1 cellular context compared by ENCODE assay signal in the genomic region with DNA sequence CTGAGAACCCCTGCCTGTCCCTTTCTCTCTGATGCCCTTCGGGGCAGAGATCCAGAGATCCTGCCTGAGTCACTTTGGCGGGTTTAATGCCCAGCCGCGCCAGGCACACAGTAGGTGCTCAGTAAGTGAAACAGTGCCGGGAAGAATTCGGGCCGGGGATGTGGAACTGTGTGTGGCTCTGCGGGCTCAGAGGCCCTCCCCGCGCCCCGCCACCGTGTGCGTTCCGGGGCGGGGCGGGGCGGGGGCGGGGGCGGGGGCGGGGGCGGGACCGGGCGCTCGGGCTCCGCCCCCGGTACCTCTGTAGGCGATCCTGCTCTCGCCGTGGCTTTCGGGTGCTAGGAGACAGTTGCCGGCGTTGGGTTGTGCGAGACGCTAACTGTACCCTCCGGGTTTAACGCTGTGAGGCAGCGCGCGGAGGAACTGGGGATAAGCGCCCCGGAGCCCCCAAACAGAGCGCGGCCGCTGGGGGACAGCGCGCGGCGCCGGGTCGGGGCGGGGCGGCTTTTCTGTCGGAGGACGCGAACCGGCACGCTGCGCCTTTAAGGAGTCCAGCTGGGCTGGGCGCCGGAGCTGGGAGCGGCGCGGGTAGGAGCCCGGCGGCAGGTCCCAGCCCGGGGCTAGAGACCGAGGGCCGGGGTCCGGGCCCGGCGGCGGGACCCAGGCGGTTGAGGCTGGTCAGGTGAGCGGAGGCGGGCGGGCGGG.
A peak's percentile ranks its signal among the peaks of the same experiment; 100 is the strongest.
TF ChIP-seq lines count a peak whose summit lies in the region.

A gene with protein sequence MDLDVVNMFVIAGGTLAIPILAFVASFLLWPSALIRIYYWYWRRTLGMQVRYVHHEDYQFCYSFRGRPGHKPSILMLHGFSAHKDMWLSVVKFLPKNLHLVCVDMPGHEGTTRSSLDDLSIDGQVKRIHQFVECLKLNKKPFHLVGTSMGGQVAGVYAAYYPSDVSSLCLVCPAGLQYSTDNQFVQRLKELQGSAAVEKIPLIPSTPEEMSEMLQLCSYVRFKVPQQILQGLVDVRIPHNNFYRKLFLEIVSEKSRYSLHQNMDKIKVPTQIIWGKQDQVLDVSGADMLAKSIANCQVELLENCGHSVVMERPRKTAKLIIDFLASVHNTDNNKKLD (plus strand): TSS at position 555 of the 702 bp plus-strand sequence. CDS start 18,795 bp downstream, outside the sequence.

TF ChIP-seq in HEK293, 187 proteins besides CTCF, POLR2A, EP300 and RAD21 (continued from another document and continues in another):
- TF ChIP-seq, protein P1, sequence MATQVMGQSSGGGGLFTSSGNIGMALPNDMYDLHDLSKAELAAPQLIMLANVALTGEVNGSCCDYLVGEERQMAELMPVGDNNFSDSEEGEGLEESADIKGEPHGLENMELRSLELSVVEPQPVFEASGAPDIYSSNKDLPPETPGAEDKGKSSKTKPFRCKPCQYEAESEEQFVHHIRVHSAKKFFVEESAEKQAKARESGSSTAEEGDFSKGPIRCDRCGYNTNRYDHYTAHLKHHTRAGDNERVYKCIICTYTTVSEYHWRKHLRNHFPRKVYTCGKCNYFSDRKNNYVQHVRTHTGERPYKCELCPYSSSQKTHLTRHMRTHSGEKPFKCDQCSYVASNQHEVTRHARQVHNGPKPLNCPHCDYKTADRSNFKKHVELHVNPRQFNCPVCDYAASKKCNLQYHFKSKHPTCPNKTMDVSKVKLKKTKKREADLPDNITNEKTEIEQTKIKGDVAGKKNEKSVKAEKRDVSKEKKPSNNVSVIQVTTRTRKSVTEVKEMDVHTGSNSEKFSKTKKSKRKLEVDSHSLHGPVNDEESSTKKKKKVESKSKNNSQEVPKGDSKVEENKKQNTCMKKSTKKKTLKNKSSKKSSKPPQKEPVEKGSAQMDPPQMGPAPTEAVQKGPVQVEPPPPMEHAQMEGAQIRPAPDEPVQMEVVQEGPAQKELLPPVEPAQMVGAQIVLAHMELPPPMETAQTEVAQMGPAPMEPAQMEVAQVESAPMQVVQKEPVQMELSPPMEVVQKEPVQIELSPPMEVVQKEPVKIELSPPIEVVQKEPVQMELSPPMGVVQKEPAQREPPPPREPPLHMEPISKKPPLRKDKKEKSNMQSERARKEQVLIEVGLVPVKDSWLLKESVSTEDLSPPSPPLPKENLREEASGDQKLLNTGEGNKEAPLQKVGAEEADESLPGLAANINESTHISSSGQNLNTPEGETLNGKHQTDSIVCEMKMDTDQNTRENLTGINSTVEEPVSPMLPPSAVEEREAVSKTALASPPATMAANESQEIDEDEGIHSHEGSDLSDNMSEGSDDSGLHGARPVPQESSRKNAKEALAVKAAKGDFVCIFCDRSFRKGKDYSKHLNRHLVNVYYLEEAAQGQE (tag by site-specific recombination; IDR thresholded peaks at IDR 0.05): 0 out of 2 replicates have a peak, but pooled peaks have one; percentile 28
- TF ChIP-seq ZNF112 (tag by site-specific recombination; IDR thresholded peaks at IDR 0.05) (no peak), ZNF558 (tag by site-specific recombination; IDR thresholded peaks at IDR 0.05) (no peak), ZNF600 (tag by site-specific recombination; IDR thresholded peaks at IDR 0.05) (no peak), ZNF366 (tag by site-specific recombination; conservative IDR thresholded peaks at IDR 0.05) (no peak), ZNF239 (tag by site-specific recombination; IDR thresholded peaks at IDR 0.05) (no peak), ZNF610 (tag by site-specific recombination; IDR thresholded peaks at IDR 0.05; ENCODE audit: borderline replicate concordance) (no peak), ZNF473 (tag by site-specific recombination; IDR thresholded peaks at IDR 0.05) (no peak), ZNF16 (tag by site-specific recombination; IDR thresholded peaks at IDR 0.05; ENCODE audit: low read depth) (no peak), ZXDB (tag by site-specific recombination; IDR thresholded peaks at IDR 0.05) (peak; percentile 28; the same call in 1 of the 2 replicates), ZSCAN30 (tag by site-specific recombination; IDR thresholded peaks at IDR 0.05) (peak; percentile 51; the same call in 1 of the 2 replicates), PRDM1 (tag by site-specific recombination; IDR thresholded peaks at IDR 0.05) (no peak), KLF10 (tag by site-specific recombination; IDR thresholded peaks at IDR 0.05) (peak; percentile 71; the same call in 1 of the 2 replicates), SCRT1 (tag by site-specific recombination; IDR thresholded peaks at IDR 0.05; ENCODE audit: borderline replicate concordance) (no peak), ZNF530 (tag by site-specific recombination; IDR thresholded peaks at IDR 0.05; ENCODE audit: low read depth) (no peak), ZNF660 (tag by site-specific recombination; IDR thresholded peaks at IDR 0.05) (peak; percentile 31; the same call in 1 of the 2 replicates), ZNF626 (tag by site-specific recombination; IDR thresholded peaks at IDR 0.05) (no peak), SP3 (tag by site-specific recombination; IDR thresholded peaks at IDR 0.05) (peak; percentile 54), ZNF837 (tag by site-specific recombination; IDR thresholded peaks at IDR 0.05) (no peak), ZBTB8A (tag by site-specific recombination; IDR thresholded peaks at IDR 0.05) (no peak)
- TF ChIP-seq, protein P2, sequence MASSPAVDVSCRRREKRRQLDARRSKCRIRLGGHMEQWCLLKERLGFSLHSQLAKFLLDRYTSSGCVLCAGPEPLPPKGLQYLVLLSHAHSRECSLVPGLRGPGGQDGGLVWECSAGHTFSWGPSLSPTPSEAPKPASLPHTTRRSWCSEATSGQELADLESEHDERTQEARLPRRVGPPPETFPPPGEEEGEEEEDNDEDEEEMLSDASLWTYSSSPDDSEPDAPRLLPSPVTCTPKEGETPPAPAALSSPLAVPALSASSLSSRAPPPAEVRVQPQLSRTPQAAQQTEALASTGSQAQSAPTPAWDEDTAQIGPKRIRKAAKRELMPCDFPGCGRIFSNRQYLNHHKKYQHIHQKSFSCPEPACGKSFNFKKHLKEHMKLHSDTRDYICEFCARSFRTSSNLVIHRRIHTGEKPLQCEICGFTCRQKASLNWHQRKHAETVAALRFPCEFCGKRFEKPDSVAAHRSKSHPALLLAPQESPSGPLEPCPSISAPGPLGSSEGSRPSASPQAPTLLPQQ (tag by site-specific recombination; IDR thresholded peaks at IDR 0.05): 0 out of 2 replicates have a peak, but pooled peaks have one; percentile 23
- TF ChIP-seq, protein P3, sequence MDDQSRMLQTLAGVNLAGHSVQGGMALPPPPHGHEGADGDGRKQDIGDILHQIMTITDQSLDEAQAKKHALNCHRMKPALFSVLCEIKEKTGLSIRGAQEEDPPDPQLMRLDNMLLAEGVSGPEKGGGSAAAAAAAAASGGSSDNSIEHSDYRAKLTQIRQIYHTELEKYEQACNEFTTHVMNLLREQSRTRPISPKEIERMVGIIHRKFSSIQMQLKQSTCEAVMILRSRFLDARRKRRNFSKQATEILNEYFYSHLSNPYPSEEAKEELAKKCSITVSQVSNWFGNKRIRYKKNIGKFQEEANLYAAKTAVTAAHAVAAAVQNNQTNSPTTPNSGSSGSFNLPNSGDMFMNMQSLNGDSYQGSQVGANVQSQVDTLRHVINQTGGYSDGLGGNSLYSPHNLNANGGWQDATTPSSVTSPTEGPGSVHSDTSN (CRISPR knock-in tag; IDR thresholded peaks at IDR 0.05): 0 out of 2 replicates have a peak, but pooled peaks have one; percentile 38
- TF ChIP-seq, protein P4, sequence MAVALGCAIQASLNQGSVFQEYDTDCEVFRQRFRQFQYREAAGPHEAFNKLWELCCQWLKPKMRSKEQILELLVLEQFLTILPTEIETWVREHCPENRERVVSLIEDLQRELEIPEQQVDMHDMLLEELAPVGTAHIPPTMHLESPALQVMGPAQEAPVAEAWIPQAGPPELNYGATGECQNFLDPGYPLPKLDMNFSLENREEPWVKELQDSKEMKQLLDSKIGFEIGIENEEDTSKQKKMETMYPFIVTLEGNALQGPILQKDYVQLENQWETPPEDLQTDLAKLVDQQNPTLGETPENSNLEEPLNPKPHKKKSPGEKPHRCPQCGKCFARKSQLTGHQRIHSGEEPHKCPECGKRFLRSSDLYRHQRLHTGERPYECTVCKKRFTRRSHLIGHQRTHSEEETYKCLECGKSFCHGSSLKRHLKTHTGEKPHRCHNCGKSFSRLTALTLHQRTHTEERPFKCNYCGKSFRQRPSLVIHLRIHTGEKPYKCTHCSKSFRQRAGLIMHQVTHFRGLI (tag by site-specific recombination; IDR thresholded peaks at IDR 0.05): peak; percentile 61; the same call in 1 of the 2 replicates
- TF ChIP-seq, protein P5, sequence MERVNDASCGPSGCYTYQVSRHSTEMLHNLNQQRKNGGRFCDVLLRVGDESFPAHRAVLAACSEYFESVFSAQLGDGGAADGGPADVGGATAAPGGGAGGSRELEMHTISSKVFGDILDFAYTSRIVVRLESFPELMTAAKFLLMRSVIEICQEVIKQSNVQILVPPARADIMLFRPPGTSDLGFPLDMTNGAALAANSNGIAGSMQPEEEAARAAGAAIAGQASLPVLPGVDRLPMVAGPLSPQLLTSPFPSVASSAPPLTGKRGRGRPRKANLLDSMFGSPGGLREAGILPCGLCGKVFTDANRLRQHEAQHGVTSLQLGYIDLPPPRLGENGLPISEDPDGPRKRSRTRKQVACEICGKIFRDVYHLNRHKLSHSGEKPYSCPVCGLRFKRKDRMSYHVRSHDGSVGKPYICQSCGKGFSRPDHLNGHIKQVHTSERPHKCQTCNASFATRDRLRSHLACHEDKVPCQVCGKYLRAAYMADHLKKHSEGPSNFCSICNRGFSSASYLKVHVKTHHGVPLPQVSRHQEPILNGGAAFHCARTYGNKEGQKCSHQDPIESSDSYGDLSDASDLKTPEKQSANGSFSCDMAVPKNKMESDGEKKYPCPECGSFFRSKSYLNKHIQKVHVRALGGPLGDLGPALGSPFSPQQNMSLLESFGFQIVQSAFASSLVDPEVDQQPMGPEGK (tag by site-specific recombination; IDR thresholded peaks at IDR 0.05): peak; percentile 71
- TF ChIP-seq, protein P6, sequence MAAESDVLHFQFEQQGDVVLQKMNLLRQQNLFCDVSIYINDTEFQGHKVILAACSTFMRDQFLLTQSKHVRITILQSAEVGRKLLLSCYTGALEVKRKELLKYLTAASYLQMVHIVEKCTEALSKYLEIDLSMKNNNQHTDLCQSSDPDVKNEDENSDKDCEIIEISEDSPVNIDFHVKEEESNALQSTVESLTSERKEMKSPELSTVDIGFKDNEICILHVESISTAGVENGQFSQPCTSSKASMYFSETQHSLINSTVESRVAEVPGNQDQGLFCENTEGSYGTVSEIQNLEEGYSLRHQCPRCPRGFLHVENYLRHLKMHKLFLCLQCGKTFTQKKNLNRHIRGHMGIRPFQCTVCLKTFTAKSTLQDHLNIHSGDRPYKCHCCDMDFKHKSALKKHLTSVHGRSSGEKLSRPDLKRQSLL (tag by site-specific recombination; IDR thresholded peaks at IDR 0.05): peak; percentile 72; the same call in 1 of the 2 replicates
- TF ChIP-seq, protein P7, sequence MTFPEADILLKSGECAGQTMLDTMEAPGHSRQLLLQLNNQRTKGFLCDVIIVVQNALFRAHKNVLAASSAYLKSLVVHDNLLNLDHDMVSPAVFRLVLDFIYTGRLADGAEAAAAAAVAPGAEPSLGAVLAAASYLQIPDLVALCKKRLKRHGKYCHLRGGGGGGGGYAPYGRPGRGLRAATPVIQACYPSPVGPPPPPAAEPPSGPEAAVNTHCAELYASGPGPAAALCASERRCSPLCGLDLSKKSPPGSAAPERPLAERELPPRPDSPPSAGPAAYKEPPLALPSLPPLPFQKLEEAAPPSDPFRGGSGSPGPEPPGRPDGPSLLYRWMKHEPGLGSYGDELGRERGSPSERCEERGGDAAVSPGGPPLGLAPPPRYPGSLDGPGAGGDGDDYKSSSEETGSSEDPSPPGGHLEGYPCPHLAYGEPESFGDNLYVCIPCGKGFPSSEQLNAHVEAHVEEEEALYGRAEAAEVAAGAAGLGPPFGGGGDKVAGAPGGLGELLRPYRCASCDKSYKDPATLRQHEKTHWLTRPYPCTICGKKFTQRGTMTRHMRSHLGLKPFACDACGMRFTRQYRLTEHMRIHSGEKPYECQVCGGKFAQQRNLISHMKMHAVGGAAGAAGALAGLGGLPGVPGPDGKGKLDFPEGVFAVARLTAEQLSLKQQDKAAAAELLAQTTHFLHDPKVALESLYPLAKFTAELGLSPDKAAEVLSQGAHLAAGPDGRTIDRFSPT (tag by site-specific recombination; IDR thresholded peaks at IDR 0.05): no peak
- TF ChIP-seq, protein P8, sequence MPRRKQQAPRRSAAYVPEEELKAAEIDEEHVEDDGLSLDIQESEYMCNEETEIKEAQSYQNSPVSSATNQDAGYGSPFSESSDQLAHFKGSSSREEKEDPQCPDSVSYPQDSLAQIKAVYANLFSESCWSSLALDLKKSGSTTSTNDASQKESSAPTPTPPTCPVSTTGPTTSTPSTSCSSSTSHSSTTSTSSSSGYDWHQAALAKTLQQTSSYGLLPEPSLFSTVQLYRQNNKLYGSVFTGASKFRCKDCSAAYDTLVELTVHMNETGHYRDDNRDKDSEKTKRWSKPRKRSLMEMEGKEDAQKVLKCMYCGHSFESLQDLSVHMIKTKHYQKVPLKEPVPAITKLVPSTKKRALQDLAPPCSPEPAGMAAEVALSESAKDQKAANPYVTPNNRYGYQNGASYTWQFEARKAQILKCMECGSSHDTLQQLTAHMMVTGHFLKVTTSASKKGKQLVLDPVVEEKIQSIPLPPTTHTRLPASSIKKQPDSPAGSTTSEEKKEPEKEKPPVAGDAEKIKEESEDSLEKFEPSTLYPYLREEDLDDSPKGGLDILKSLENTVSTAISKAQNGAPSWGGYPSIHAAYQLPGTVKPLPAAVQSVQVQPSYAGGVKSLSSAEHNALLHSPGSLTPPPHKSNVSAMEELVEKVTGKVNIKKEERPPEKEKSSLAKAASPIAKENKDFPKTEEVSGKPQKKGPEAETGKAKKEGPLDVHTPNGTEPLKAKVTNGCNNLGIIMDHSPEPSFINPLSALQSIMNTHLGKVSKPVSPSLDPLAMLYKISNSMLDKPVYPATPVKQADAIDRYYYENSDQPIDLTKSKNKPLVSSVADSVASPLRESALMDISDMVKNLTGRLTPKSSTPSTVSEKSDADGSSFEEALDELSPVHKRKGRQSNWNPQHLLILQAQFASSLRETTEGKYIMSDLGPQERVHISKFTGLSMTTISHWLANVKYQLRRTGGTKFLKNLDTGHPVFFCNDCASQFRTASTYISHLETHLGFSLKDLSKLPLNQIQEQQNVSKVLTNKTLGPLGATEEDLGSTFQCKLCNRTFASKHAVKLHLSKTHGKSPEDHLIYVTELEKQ (tag by site-specific recombination; IDR thresholded peaks at IDR 0.05; ENCODE audit: borderline replicate concordance): no peak
- TF ChIP-seq, protein P9, sequence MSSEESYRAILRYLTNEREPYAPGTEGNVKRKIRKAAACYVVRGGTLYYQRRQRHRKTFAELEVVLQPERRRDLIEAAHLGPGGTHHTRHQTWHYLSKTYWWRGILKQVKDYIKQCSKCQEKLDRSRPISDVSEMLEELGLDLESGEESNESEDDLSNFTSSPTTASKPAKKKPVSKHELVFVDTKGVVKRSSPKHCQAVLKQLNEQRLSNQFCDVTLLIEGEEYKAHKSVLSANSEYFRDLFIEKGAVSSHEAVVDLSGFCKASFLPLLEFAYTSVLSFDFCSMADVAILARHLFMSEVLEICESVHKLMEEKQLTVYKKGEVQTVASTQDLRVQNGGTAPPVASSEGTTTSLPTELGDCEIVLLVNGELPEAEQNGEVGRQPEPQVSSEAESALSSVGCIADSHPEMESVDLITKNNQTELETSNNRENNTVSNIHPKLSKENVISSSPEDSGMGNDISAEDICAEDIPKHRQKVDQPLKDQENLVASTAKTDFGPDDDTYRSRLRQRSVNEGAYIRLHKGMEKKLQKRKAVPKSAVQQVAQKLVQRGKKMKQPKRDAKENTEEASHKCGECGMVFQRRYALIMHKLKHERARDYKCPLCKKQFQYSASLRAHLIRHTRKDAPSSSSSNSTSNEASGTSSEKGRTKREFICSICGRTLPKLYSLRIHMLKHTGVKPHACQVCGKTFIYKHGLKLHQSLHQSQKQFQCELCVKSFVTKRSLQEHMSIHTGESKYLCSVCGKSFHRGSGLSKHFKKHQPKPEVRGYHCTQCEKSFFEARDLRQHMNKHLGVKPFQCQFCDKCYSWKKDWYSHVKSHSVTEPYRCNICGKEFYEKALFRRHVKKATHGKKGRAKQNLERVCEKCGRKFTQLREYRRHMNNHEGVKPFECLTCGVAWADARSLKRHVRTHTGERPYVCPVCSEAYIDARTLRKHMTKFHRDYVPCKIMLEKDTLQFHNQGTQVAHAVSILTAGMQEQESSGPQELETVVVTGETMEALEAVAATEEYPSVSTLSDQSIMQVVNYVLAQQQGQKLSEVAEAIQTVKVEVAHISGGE (tag by site-specific recombination; conservative IDR thresholded peaks at IDR 0.05; ENCODE audit: low read depth): no peak
